ENCODE assay signal across 1 cellular context in the genomic region with DNA sequence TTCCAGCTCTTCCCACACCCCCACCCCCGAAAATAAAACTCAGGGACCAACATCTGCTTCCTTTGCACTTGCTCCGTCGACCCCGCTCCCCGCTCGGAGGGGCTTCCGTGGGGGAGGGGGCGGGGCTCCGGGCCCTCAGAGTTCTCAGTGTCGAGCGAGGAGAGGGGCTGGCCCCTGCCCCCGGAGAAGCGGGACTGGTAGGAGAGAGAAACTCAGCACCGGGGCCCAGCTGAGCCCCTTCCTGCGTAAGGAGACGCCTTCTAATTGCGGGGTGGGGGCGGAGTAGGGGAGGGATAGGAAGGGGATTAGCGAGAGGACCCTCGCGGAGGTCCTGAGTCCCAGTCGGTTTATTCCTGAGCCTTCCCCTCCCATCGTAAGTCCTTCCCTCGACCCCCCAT.
TF ChIP-seq lines count a peak whose summit lies in the region.

No MANE protein-coding gene starts in this region.

TF ChIP-seq in liver, 16 proteins besides CTCF, POLR2A, EP300 and RAD21 (continued from another document):
- no peak for TF ChIP-seq TAF1 (conservative IDR thresholded peaks at IDR 0.05)
- TF ChIP-seq, protein P1, sequence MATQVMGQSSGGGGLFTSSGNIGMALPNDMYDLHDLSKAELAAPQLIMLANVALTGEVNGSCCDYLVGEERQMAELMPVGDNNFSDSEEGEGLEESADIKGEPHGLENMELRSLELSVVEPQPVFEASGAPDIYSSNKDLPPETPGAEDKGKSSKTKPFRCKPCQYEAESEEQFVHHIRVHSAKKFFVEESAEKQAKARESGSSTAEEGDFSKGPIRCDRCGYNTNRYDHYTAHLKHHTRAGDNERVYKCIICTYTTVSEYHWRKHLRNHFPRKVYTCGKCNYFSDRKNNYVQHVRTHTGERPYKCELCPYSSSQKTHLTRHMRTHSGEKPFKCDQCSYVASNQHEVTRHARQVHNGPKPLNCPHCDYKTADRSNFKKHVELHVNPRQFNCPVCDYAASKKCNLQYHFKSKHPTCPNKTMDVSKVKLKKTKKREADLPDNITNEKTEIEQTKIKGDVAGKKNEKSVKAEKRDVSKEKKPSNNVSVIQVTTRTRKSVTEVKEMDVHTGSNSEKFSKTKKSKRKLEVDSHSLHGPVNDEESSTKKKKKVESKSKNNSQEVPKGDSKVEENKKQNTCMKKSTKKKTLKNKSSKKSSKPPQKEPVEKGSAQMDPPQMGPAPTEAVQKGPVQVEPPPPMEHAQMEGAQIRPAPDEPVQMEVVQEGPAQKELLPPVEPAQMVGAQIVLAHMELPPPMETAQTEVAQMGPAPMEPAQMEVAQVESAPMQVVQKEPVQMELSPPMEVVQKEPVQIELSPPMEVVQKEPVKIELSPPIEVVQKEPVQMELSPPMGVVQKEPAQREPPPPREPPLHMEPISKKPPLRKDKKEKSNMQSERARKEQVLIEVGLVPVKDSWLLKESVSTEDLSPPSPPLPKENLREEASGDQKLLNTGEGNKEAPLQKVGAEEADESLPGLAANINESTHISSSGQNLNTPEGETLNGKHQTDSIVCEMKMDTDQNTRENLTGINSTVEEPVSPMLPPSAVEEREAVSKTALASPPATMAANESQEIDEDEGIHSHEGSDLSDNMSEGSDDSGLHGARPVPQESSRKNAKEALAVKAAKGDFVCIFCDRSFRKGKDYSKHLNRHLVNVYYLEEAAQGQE (IDR thresholded peaks at IDR 0.05) = no peak
- TF ChIP-seq FOXA1 (IDR thresholded peaks at IDR 0.05) = no peak
- no peak for TF ChIP-seq EGR1 (IDR thresholded peaks at IDR 0.05; ENCODE audit: low read depth in 2 of 2)
- TF ChIP-seq HNF4A (conservative IDR thresholded peaks at IDR 0.05) = no peak
- TF ChIP-seq JUND (IDR thresholded peaks at IDR 0.05) = no peak
